Comparison of ENCODE assay signal across 27 cellular contexts in the genomic region with DNA sequence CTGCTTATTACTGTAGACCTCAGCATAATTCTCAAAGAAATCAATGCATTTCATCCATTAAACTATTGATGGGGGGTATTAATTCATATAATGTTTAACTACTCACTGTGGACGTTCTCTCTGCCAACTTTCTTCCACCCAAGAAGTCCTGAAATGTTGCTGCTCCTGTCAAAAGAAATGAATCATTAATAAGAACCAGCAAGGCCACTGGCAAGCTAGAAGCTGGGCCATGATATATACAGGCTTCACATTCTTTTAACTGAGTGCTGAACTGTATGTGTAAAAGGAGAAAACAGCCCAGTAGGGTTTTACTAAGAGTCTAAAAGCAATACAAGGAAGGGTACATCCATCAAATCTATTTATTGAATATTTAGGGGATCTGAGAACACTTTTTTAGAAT.
DNase-seq lines count a peak whose midpoint lies in the region; ATAC-seq, FAIRE-seq and TF ChIP-seq lines count a peak whose summit lies in the region.
"Had no signal": no experiment of that assay in that cellular context is flagged by ENCODE, and none has a peak within 500 bp of the region (broad histone marks: within the 10 kb centered on the region; RNA-seq: fewer than 3 reads in every experiment).

No MANE protein-coding gene starts in this region.

- H3K36me3 ChIP-seq in brain microvascular endothelial cell (replicated peaks) (no peaks in the 10 kb centered on the region), SJCRH30 (no peaks in the 10 kb centered on the region)
- H3K36me3 ChIP-seq: gastroesophageal sphincter, HAP-1, thyroid gland had no signal

- H3K4me3 Mint-ChIP-seq in mesothelial cell of epicardium, result no peak overlapping the region
- H3K4me3 Mint-ChIP-seq: activated CD4-positive, alpha-beta memory T cell treated with anti-CD3 and anti-CD28 coated beads, Interleukin-2, amount 10 ng/mL, durations not matched to agents 7 days and 5 days; activated naive CD4-positive, alpha-beta T cell treated with anti-CD3 and anti-CD28 coated beads, Interleukin-2, amount 50 U/mL, for 24 hours had no signal

- POLR2A ChIA-PET in A549 (lab: Yijun Ruan, JAX), result no interaction called here

- H3K27ac Mint-ChIP-seq in mesothelial cell of epicardium, result peak overlapping the region; percentile 55
- H3K27ac Mint-ChIP-seq: activated CD4-positive, alpha-beta memory T cell treated with anti-CD3 and anti-CD28 coated beads, Interleukin-2, amount 10 ng/mL, durations not matched to agents 7 days and 5 days; activated naive CD4-positive, alpha-beta T cell treated with anti-CD3 and anti-CD28 coated beads, Interleukin-2, amount 50 U/mL, for 24 hours had no signal

- 0% methylated on average over 1 of the region's 1 CpG for WGBS in A549 (ENCODE audit: missing lambda C conversion rate)

- CTCF ChIA-PET in A549 (lab: Yijun Ruan, JAX), result no interaction called here

- H3K27me3 ChIP-seq in brain microvascular endothelial cell (replicated peaks), result no peaks in the 10 kb centered on the region
- no peaks in the 10 kb centered on the region; the same call in 1 of the 2 replicates for H3K27me3 ChIP-seq in SJCRH30
- H3K27me3 ChIP-seq: gastroesophageal sphincter, thyroid gland had no signal

- H3K4me2 ChIP-seq in A549, result 0 out of 3 replicates have a peak overlapping the region, but pooled peaks have one; percentile 1

- TF ChIP-seq CTCF in A549 (IDR thresholded peaks at IDR 0.05) (no peak), brain microvascular endothelial cell (IDR thresholded peaks at IDR 0.05; ENCODE audit: low read depth, low read length, missing control alignments) (no peak), mesothelial cell of epicardium (IDR thresholded peaks at IDR 0.05; ENCODE audit: unreplicated experiment) (no peak), GM13976 (IDR thresholded peaks at IDR 0.05; ENCODE audit: borderline replicate concordance, control extremely low read depth, extremely low read depth, insufficient read depth, missing control alignments) (no peak)

- no peak for DNase-seq in A549 (ENCODE audit: low read depth in 1 of 2, low spot score in 1 of 2)
- DNase-seq in H54 (ENCODE audit: insufficient read length, low spot score), result no peak
- DNase-seq in brain microvascular endothelial cell, result peak; percentile 18
- DNase-seq in mesothelial cell of epicardium (ENCODE audit: low spot score in 2 of 2, unreplicated experiment in 2 of 2), result no peak
- DNase-seq in GM13976 (ENCODE audit: low spot score), result no peak
- no peak for DNase-seq in SJCRH30
- DNase-seq in NCI-H526 treated with DMSO at 0.1 percent for 48 hours (lab: John Stamatoyannopoulos, UW), result no peak
- DNase-seq: 8988T; activated CD4-positive, alpha-beta memory T cell treated with anti-CD3 and anti-CD28 coated beads, Interleukin-2, amount 10 ng/mL, durations not matched to agents 7 days and 5 days; C1 segment of cervical spinal cord; effector CD8-positive, alpha-beta T cell; KG1; NCI-H1048; NCI-H2029; NCI-H2227 treated with DMSO at 0.1 percent for 48 hours; NCI-H82; retina; stimulated activated CD4-positive, alpha-beta T cell treated with anti-CD3 and anti-CD28 coated beads, Interleukin-4, amount 100 ng/mL, for 24 hours; stimulated activated naive CD4-positive, alpha-beta T cell treated with Interleukin-2 at 50 U/mL for 16 hours; thyroid gland had no signal

- peaks cover 3% of the 10 kb centered on the region for H3K9me3 Mint-ChIP-seq in mesothelial cell of epicardium
- H3K9me3 Mint-ChIP-seq: activated CD4-positive, alpha-beta memory T cell treated with anti-CD3 and anti-CD28 coated beads, Interleukin-2, amount 10 ng/mL, durations not matched to agents 7 days and 5 days; activated naive CD4-positive, alpha-beta T cell treated with anti-CD3 and anti-CD28 coated beads, Interleukin-2, amount 50 U/mL, for 24 hours had no signal

- TF ChIP-seq POLR2A in A549 (IDR thresholded peaks at IDR 0.05; ENCODE audit: low read length), result no peak
- TF ChIP-seq POLR2A in H54 (IDR thresholded peaks at IDR 0.05; ENCODE audit: low read depth, low read length), result no peak

- no peaks in the 10 kb centered on the region for H3K36me3 Mint-ChIP-seq in mesothelial cell of epicardium
- H3K36me3 Mint-ChIP-seq: activated naive CD4-positive, alpha-beta T cell treated with anti-CD3 and anti-CD28 coated beads, Interleukin-2, amount 50 U/mL, for 24 hours had no signal

- TF ChIP-seq RAD21 in A549 (conservative IDR thresholded peaks at IDR 0.05 in 1 of 2, IDR thresholded peaks at IDR 0.05 in 1 of 2), result no peak

- no peak for ATAC-seq in A549
- no peak for ATAC-seq in HG03175 (IDR thresholded peaks at IDR 0.05; ENCODE audit: unreplicated experiment)
- ATAC-seq: activated CD4-positive, CD25-positive, alpha-beta regulatory T cell treated with anti-CD3 and anti-CD28 coated beads, Interleukin-2, amount 50 U/mL, for 24 hours; gastroesophageal sphincter; Right ventricle myocardium inferior had no signal

- H3K27me3 Mint-ChIP-seq in mesothelial cell of epicardium (ENCODE audit: low read depth), result no peaks in the 10 kb centered on the region
- H3K27me3 Mint-ChIP-seq: activated CD4-positive, alpha-beta memory T cell treated with anti-CD3 and anti-CD28 coated beads, Interleukin-2, amount 10 ng/mL, durations not matched to agents 7 days and 5 days; activated naive CD4-positive, alpha-beta T cell treated with anti-CD3 and anti-CD28 coated beads, Interleukin-2, amount 50 U/mL, for 24 hours had no signal

- H3K4me3 ChIP-seq in A549 (no peak overlapping the region), brain microvascular endothelial cell (ENCODE audit: low read depth, low read length) (no peak overlapping the region), SJCRH30 (no peak overlapping the region)
- H3K4me3 ChIP-seq: gastroesophageal sphincter, HAP-1, thyroid gland had no signal

- H3K27ac ChIP-seq in A549 (no peak overlapping the region), brain microvascular endothelial cell (no peak overlapping the region), SJCRH30 (no peak overlapping the region)
- H3K27ac ChIP-seq: gastroesophageal sphincter, thyroid gland had no signal

- H3K4me1 ChIP-seq in A549 (no peaks in the 10 kb centered on the region), SJCRH30 (no peaks in the 10 kb centered on the region)
- H3K4me1 ChIP-seq: HAP-1, thyroid gland had no signal

- FAIRE-seq in A549 (lab: Jason Lieb, UNC), result peak; percentile 23
- FAIRE-seq in H54 (lab: Jason Lieb, UNC), result peak; percentile 38
- FAIRE-seq: GM18507 had no signal

- peaks cover 13% of the 10 kb centered on the region for H3K4me1 Mint-ChIP-seq in mesothelial cell of epicardium
- H3K4me1 Mint-ChIP-seq: activated CD4-positive, alpha-beta memory T cell treated with anti-CD3 and anti-CD28 coated beads, Interleukin-2, amount 10 ng/mL, durations not matched to agents 7 days and 5 days; activated naive CD4-positive, alpha-beta T cell treated with anti-CD3 and anti-CD28 coated beads, Interleukin-2, amount 50 U/mL, for 24 hours had no signal

- in situ Hi-C loops in brain microvascular endothelial cell (cut with HindIII; ENCODE audit: low pct_ligation_motif_present, low sequenced_read_pairs), result no loop called here
- in situ Hi-C loops in GM13976 (cut with MboI; ENCODE audit: low sequenced_read_pairs, unreplicated experiment), result loop anchor here (25.0 kb wide), 2 partner anchors 618 to 1043 kb away; partner anchors contain the start of gene SOX9

- TF ChIP-seq EP300 in A549 (IDR thresholded peaks at IDR 0.05), result no peak

- no peaks in the 10 kb centered on the region for H3K9me3 ChIP-seq in A549
- no peaks in the 10 kb centered on the region for H3K9me3 ChIP-seq in SJCRH30 (replicated peaks)
- H3K9me3 ChIP-seq: gastroesophageal sphincter, HAP-1, thyroid gland had no signal

TF ChIP-seq in A549, 52 proteins besides CTCF, POLR2A, EP300 and RAD21:
- TF ChIP-seq SREBF2 (IDR thresholded peaks at IDR 0.05), result no peak
- TF ChIP-seq PBX3 (IDR thresholded peaks at IDR 0.05), result no peak
- no peak for TF ChIP-seq MAZ (IDR thresholded peaks at IDR 0.05; ENCODE audit: borderline replicate concordance, low read depth, low read length)
- no peak for TF ChIP-seq ZSCAN20 (CRISPR knock-in tag; IDR thresholded peaks at IDR 0.05)
- no peak for TF ChIP-seq RCOR1 (IDR thresholded peaks at IDR 0.05; ENCODE audit: low read depth, low read length)
- TF ChIP-seq ESRRA (IDR thresholded peaks at IDR 0.05; ENCODE audit: borderline replicate concordance, low read length), result no peak
- TF ChIP-seq JUN (IDR thresholded peaks at IDR 0.05), result no peak
- TF ChIP-seq, protein P1, sequence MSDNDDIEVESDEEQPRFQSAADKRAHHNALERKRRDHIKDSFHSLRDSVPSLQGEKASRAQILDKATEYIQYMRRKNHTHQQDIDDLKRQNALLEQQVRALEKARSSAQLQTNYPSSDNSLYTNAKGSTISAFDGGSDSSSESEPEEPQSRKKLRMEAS (IDR thresholded peaks at IDR 0.05), result no peak
- TF ChIP-seq RFX5 (IDR thresholded peaks at IDR 0.05), result no peak
- no peak for TF ChIP-seq USF2 (IDR thresholded peaks at IDR 0.05)
- TF ChIP-seq ELK1 (IDR thresholded peaks at IDR 0.05; ENCODE audit: low read depth, low read length), result no peak
- no peak for TF ChIP-seq HEYL (CRISPR knock-in tag; IDR thresholded peaks at IDR 0.05)
